In genomic region chr12:50185496-50185895, GRCh38 we compare ENCODE assay signal across 11 cellular contexts. TPM values are rescaled to one million over a fixed set of nuclear protein-coding genes. Genes with fewer than 3 reads are reported as not detected.
DNase-seq lines count a peak whose midpoint lies in the region; ATAC-seq and TF ChIP-seq lines count a peak whose summit lies in the region.
"Had no signal": no experiment of that assay in that cellular context is flagged by ENCODE, and none has a peak within 500 bp of the region (broad histone marks: within the 10 kb centered on the region; RNA-seq: fewer than 3 reads in every experiment).

No MANE protein-coding gene starts in this region.

- H4K20me1 ChIP-seq in KMS-11 (ENCODE audit: insufficient read depth), result no peaks in the 10 kb centered on the region

- H3K27me3 ChIP-seq in KMS-11 (ENCODE audit: insufficient read depth, low read depth) (no peaks in the 10 kb centered on the region), BE2C (no peaks in the 10 kb centered on the region)
- no peaks in the 10 kb centered on the region for H3K27me3 ChIP-seq in effector memory CD4-positive, alpha-beta T cell (replicated peaks; ENCODE audit: control insufficient read depth, insufficient read depth, low read length, poor library complexity, severe bottlenecking)
- H3K27me3 ChIP-seq: gastrocnemius medialis had no signal

- H2AFZ ChIP-seq in KMS-11 (ENCODE audit: low read depth), result no peak overlapping the region

- DNase-seq in activated CD4-positive, alpha-beta memory T cell treated with anti-CD3 and anti-CD28 coated beads, Interleukin-2, amount 10 ng/mL, durations not matched to agents 7 days and 5 days, result no peak
- DNase-seq in head of caudate nucleus (peak in 30 of 42 donors; percentile 13 to 90 (median 58)), BE2C (no peak), CD1c-positive myeloid dendritic cell (ENCODE audit: extremely low spot score) (no peak)
- no peak for DNase-seq in effector memory CD4-positive, alpha-beta T cell
- DNase-seq: DMS153, gastrocnemius medialis, NCI-H774 had no signal

- no peaks in the 10 kb centered on the region for H3K9me3 Mint-ChIP-seq in activated CD4-positive, alpha-beta memory T cell treated with anti-CD3 and anti-CD28 coated beads, Interleukin-2, amount 10 ng/mL, durations not matched to agents 7 days and 5 days
- H3K9me3 Mint-ChIP-seq in stimulated activated memory B cell treated with anti-CD40 and anti-IgM and Interleukin-4, amounts not matched to agents 10 μg/mL and 1 μg/mL and 100 μg/mL, for 72 hours, result no peaks in the 10 kb centered on the region

- peaks cover 50% of the 10 kb centered on the region for H3K4me1 ChIP-seq in KMS-11 (ENCODE audit: low read depth, poor library complexity, severe bottlenecking)
- no peaks in the 10 kb centered on the region for H3K4me1 ChIP-seq in BE2C
- peaks cover 8% of the 10 kb centered on the region for H3K4me1 ChIP-seq in effector memory CD4-positive, alpha-beta T cell (ENCODE audit: control insufficient read depth, insufficient read depth, low read length, poor library complexity, severe bottlenecking)

- peak overlapping the region; percentile 82 for H3K27ac Mint-ChIP-seq in activated CD4-positive, alpha-beta memory T cell treated with anti-CD3 and anti-CD28 coated beads, Interleukin-2, amount 10 ng/mL, durations not matched to agents 7 days and 5 days
- peak overlapping the region; percentile 84 for H3K27ac Mint-ChIP-seq in stimulated activated memory B cell treated with anti-CD40 and anti-IgM and Interleukin-4, amounts not matched to agents 10 μg/mL and 1 μg/mL and 100 μg/mL, for 72 hours
- H3K27ac Mint-ChIP-seq: progenitor cell of endocrine pancreas had no signal

- H3K4me3 ChIP-seq in KMS-11 (IDR thresholded peaks at IDR 0.05; ENCODE audit: insufficient read depth, low read depth, low read length), result no peak overlapping the region
- no peak overlapping the region for H3K4me3 ChIP-seq in BE2C (ENCODE audit: low read depth, low read length)
- H3K4me3 ChIP-seq in effector memory CD4-positive, alpha-beta T cell (ENCODE audit: insufficient read depth, low read depth, low read length, poor library complexity, severe bottlenecking), result no peak overlapping the region
- H3K4me3 ChIP-seq: gastrocnemius medialis had no signal

- intact Hi-C loops in head of caudate nucleus (cut with DNase I), result no loop called here

- no peaks in the 10 kb centered on the region for H3K36me3 ChIP-seq in KMS-11 (ENCODE audit: insufficient read depth)
- peaks cover 26% of the 10 kb centered on the region for H3K36me3 ChIP-seq in BE2C
- peaks cover 8% of the 10 kb centered on the region for H3K36me3 ChIP-seq in effector memory CD4-positive, alpha-beta T cell (ENCODE audit: control insufficient read depth, insufficient read depth, low read length)

- no peak overlapping the region for H3K9ac ChIP-seq in KMS-11

- H3K4me1 Mint-ChIP-seq in activated CD4-positive, alpha-beta memory T cell treated with anti-CD3 and anti-CD28 coated beads, Interleukin-2, amount 10 ng/mL, durations not matched to agents 7 days and 5 days, result peaks cover 57% of the 10 kb centered on the region
- H3K4me1 Mint-ChIP-seq in stimulated activated memory B cell treated with anti-CD40 and anti-IgM and Interleukin-4, amounts not matched to agents 10 μg/mL and 1 μg/mL and 100 μg/mL, for 72 hours, result peaks cover 52% of the 10 kb centered on the region

- no peaks in the 10 kb centered on the region for H3K27me3 Mint-ChIP-seq in activated CD4-positive, alpha-beta memory T cell treated with anti-CD3 and anti-CD28 coated beads, Interleukin-2, amount 10 ng/mL, durations not matched to agents 7 days and 5 days
- no peaks in the 10 kb centered on the region for H3K27me3 Mint-ChIP-seq in stimulated activated memory B cell treated with anti-CD40 and anti-IgM and Interleukin-4, amounts not matched to agents 10 μg/mL and 1 μg/mL and 100 μg/mL, for 72 hours
- H3K27me3 Mint-ChIP-seq: progenitor cell of endocrine pancreas had no signal

- H3K4me3 Mint-ChIP-seq in activated CD4-positive, alpha-beta memory T cell treated with anti-CD3 and anti-CD28 coated beads, Interleukin-2, amount 10 ng/mL, durations not matched to agents 7 days and 5 days, result no peak overlapping the region
- no peak overlapping the region for H3K4me3 Mint-ChIP-seq in stimulated activated memory B cell treated with anti-CD40 and anti-IgM and Interleukin-4, amounts not matched to agents 10 μg/mL and 1 μg/mL and 100 μg/mL, for 72 hours

- no peak for TF ChIP-seq CTCF in KMS-11 (conservative IDR thresholded peaks at IDR 0.05; ENCODE audit: low read depth, low read length)
- TF ChIP-seq CTCF in BE2C (IDR thresholded peaks at IDR 0.05; ENCODE audit: low read depth, low read length), result no peak

- H3K9me3 ChIP-seq in BE2C, result no peaks in the 10 kb centered on the region
- no peaks in the 10 kb centered on the region for H3K9me3 ChIP-seq in effector memory CD4-positive, alpha-beta T cell (ENCODE audit: control insufficient read depth, low read length)
- H3K9me3 ChIP-seq: gastrocnemius medialis had no signal

- no peaks in the 10 kb centered on the region for H3K79me2 ChIP-seq in KMS-11 (ENCODE audit: insufficient read depth, low read depth)

- peaks cover 55% of the 10 kb centered on the region for H3K36me3 Mint-ChIP-seq in activated CD4-positive, alpha-beta memory T cell treated with anti-CD3 and anti-CD28 coated beads, Interleukin-2, amount 10 ng/mL, durations not matched to agents 7 days and 5 days (ENCODE audit: low read depth)
- peaks cover 13% of the 10 kb centered on the region for H3K36me3 Mint-ChIP-seq in stimulated activated memory B cell treated with anti-CD40 and anti-IgM and Interleukin-4, amounts not matched to agents 10 μg/mL and 1 μg/mL and 100 μg/mL, for 72 hours

- peak overlapping the region; percentile 95; the same call in 1 of the 2 replicates for H3K4me2 ChIP-seq in KMS-11

- no peak overlapping the region for H3K27ac ChIP-seq in KMS-11
- H3K27ac ChIP-seq in effector memory CD4-positive, alpha-beta T cell (ENCODE audit: insufficient read depth, low read length, poor library complexity, severe bottlenecking), result no peak overlapping the region

- ATAC-seq in stimulated activated memory B cell treated with anti-CD40 and anti-IgM and Interleukin-4, amounts not matched to agents 10 μg/mL and 1 μg/mL and 100 μg/mL, for 72 hours, result no peak
- ATAC-seq: gastrocnemius medialis had no signal

- CTCF ChIA-PET in activated CD4-positive, alpha-beta memory T cell treated with anti-CD3 and anti-CD28 coated beads, Interleukin-2, amount 10 ng/mL, durations not matched to agents 7 days and 5 days (lab: Charles Lee), result interaction anchor here (1.8 to 4.3 kb wide), 2 partner anchors 10 to 74 kb away, joined by 8 to 20 read pairs; partner anchors contain the start of gene COX14

- POLR2A ChIA-PET in activated CD4-positive, alpha-beta memory T cell treated with anti-CD3 and anti-CD28 coated beads, Interleukin-2, amount 10 ng/mL, durations not matched to agents 7 days and 5 days (lab: Charles Lee), result interaction anchor here (0.7 to 5.2 kb wide), 7 partner anchors 10 to 101 kb away, joined by 3 to 26 read pairs (median 3); partner anchors contain the start of genes CERS5, LIMA1 and SMARCD1

RNA-seq across cellular contexts. Expression of gene CERS5, which starts 18.3 kb away (rescaled TPM):
- total RNA-seq in activated CD4-positive, alpha-beta memory T cell treated with anti-CD3 and anti-CD28 coated beads, Interleukin-2, amount 10 ng/mL, durations not matched to agents 7 days and 5 days, result 10 to 100 TPM; 48.4 to 56.3 TPM
- 23.7 TPM for polyA plus RNA-seq in BE2C (2012; ENCODE audit: insufficient read depth, insufficient read length, low read depth)

Comparison
In these comparisons a context has a peak if more than half of its experiments do, and no peak if none do; other contexts are left out.
1. DNase-seq: peak in head of caudate nucleus (30 of 42); none in activated CD4-positive, alpha-beta memory T cell treated with anti-CD3 and anti-CD28 coated beads, Interleukin-2, amount 10 ng/mL, durations not matched to agents 7 days and 5 days (single experiment), BE2C (single experiment), CD1c-positive myeloid dendritic cell (single experiment) and effector memory CD4-positive, alpha-beta T cell (0 of 3).